11 cellular contexts compared by ENCODE assay signal in the genomic region with DNA sequence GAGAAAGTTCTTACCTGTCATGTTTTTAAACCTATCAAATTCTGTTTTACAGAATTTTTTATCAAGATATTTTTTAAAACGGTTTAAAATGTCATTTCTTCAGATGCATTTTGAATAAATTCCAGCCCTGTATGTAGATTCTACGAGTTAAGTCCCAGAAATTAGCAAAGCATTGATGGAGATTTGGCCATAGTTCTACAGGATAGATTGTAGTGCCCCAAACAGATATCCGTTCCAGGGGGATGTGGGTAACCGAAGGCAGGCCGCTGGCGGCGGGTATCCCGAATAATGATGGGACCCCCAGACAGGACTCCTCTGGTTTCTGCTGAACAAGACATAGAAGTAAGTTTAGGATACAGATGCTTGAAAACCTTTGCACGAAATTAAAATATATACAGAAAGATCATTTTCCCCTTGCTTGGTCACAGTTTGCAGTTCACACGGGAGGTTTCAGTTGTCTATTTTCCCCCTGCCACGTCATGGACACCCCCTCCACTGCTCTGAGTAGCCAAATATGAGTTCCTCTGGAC. TPM values are rescaled to one million over a fixed set of nuclear protein-coding genes. Genes with fewer than 3 reads are reported as not detected.
DNase-seq lines count a peak whose midpoint lies in the region; ATAC-seq and TF ChIP-seq lines count a peak whose summit lies in the region.
"Had no signal": no experiment of that assay in that cellular context is flagged by ENCODE, and none has a peak within 500 bp of the region (broad histone marks: within the 10 kb centered on the region; RNA-seq: fewer than 3 reads in every experiment).

No MANE protein-coding gene starts in this region.

- H3K27ac ChIP-seq in KMS-11 (no peak overlapping the region), osteoblast (ENCODE audit: low read depth, low read length) (no peak overlapping the region)

- no peak overlapping the region for H3K4me3 ChIP-seq in KMS-11 (IDR thresholded peaks at IDR 0.05; ENCODE audit: insufficient read depth, low read depth, low read length)
- no peak overlapping the region for H3K4me3 ChIP-seq in osteoblast (ENCODE audit: insufficient read depth, low read length)

- H3K36me3 Mint-ChIP-seq in endothelial cell (ENCODE audit: low read depth, unreplicated experiment), result no peaks in the 10 kb centered on the region
- H3K36me3 Mint-ChIP-seq: stimulated activated memory B cell treated with anti-CD40 and anti-IgM and Interleukin-4, amounts not matched to agents 10 μg/mL and 1 μg/mL and 100 μg/mL, for 72 hours had no signal

- H3K79me2 ChIP-seq in KMS-11 (ENCODE audit: insufficient read depth, low read depth) (no peaks in the 10 kb centered on the region), osteoblast (ENCODE audit: insufficient read depth, low read length) (no peaks in the 10 kb centered on the region)

- H3K27me3 ChIP-seq in KMS-11 (ENCODE audit: insufficient read depth, low read depth), result no peaks in the 10 kb centered on the region
- H3K27me3 ChIP-seq in osteoblast (ENCODE audit: insufficient read depth, low read length), result peaks cover 41% of the 10 kb centered on the region

- TF ChIP-seq CTCF in KMS-11 (conservative IDR thresholded peaks at IDR 0.05; ENCODE audit: low read depth, low read length) (no peak), endothelial cell (IDR thresholded peaks at IDR 0.05; ENCODE audit: unreplicated experiment) (no peak), osteoblast (IDR thresholded peaks at IDR 0.05; ENCODE audit: extremely low read depth, low read depth, low read length) (no peak)

- H3K4me1 Mint-ChIP-seq in endothelial cell (ENCODE audit: unreplicated experiment), result peaks cover 11% of the 10 kb centered on the region

- H3K9me3 ChIP-seq in osteoblast (ENCODE audit: low read depth, low read length), result no peaks in the 10 kb centered on the region

- peak overlapping the region; percentile 88 for H3K4me3 Mint-ChIP-seq in endothelial cell (ENCODE audit: unreplicated experiment)
- H3K4me3 Mint-ChIP-seq: stimulated activated memory B cell treated with anti-CD40 and anti-IgM and Interleukin-4, amounts not matched to agents 10 μg/mL and 1 μg/mL and 100 μg/mL, for 72 hours had no signal

- H3K4me1 ChIP-seq in KMS-11 (ENCODE audit: low read depth, poor library complexity, severe bottlenecking) (no peaks in the 10 kb centered on the region), osteoblast (ENCODE audit: insufficient read depth, low read length) (peaks cover 2% of the 10 kb centered on the region)

- in situ Hi-C loops in Caki2 (cut with HindIII; ENCODE audit: low pct_unique_long_range_greater_than_20kb, low sequenced_read_pairs), result no loop called here

- H4K20me1 ChIP-seq in KMS-11 (ENCODE audit: insufficient read depth), result no peaks in the 10 kb centered on the region
- H4K20me1 ChIP-seq in osteoblast (ENCODE audit: insufficient read depth, low read length), result no peaks in the 10 kb centered on the region

- peak overlapping the region; percentile 40; the same call in 1 of the 2 replicates for H3K4me2 ChIP-seq in KMS-11
- peak overlapping the region; percentile 42 for H3K4me2 ChIP-seq in osteoblast (ENCODE audit: insufficient read depth, low read length)

- no peak overlapping the region for H3K27ac Mint-ChIP-seq in endothelial cell (ENCODE audit: unreplicated experiment)
- H3K27ac Mint-ChIP-seq: stimulated activated memory B cell treated with anti-CD40 and anti-IgM and Interleukin-4, amounts not matched to agents 10 μg/mL and 1 μg/mL and 100 μg/mL, for 72 hours had no signal

- no peaks in the 10 kb centered on the region for H3K9me3 Mint-ChIP-seq in endothelial cell (ENCODE audit: unreplicated experiment)
- H3K9me3 Mint-ChIP-seq: stimulated activated memory B cell treated with anti-CD40 and anti-IgM and Interleukin-4, amounts not matched to agents 10 μg/mL and 1 μg/mL and 100 μg/mL, for 72 hours had no signal

- H3K36me3 ChIP-seq in KMS-11 (ENCODE audit: insufficient read depth) (no peaks in the 10 kb centered on the region), osteoblast (ENCODE audit: insufficient read depth, low read length) (no peaks in the 10 kb centered on the region)

- no peak for ATAC-seq in HG02885 (IDR thresholded peaks at IDR 0.05; ENCODE audit: poor library complexity, unreplicated experiment)
- ATAC-seq: stimulated activated memory B cell treated with anti-CD40 and anti-IgM and Interleukin-4, amounts not matched to agents 10 μg/mL and 1 μg/mL and 100 μg/mL, for 72 hours had no signal

- DNase-seq in Caki2 (ENCODE audit: low read depth), result peak; percentile 0
- DNase-seq in endothelial cell (ENCODE audit: low spot score), result no peak
- no peak for DNase-seq in osteoblast (ENCODE audit: insufficient read length, low spot score, missing footprints)
- DNase-seq in stimulated activated CD8-positive, alpha-beta memory T cell treated with anti-CD3 and anti-CD28 coated beads, Interleukin-4, amount 100 ng/mL, for 48 hours, result no peak
- DNase-seq in AG08395 (ENCODE audit: low spot score), result no peak
- no peak for DNase-seq in 8988T
- DNase-seq: activated naive CD4-positive, alpha-beta T cell; foreskin melanocyte had no signal

- peaks cover 15% of the 10 kb centered on the region for H3K27me3 Mint-ChIP-seq in endothelial cell (ENCODE audit: unreplicated experiment)

- H2AFZ ChIP-seq in KMS-11 (ENCODE audit: low read depth), result peak overlapping the region; percentile 76
- H2AFZ ChIP-seq in osteoblast (ENCODE audit: low read length), result no peak overlapping the region

- no peak overlapping the region; the same call in 1 of the 2 replicates for H3K9ac ChIP-seq in KMS-11

RNA-seq across cellular contexts. Expression of gene NOL4, which starts 0.8 kb away (rescaled TPM):
- not detected in 2 replicates for total RNA-seq in Caki2 (2014; rRNA removed; shearing (Covaris generic); ENCODE audit: low replicate concordance)
- total RNA-seq in endothelial cell (ENCODE audit: unreplicated experiment) (0.67 TPM), osteoblast (not detected in 2 replicates)
